9 cellular contexts compared by ENCODE assay signal in genomic region chr1:155009221-155009711, GRCh38. TPM values are rescaled to one million over a fixed set of nuclear protein-coding genes. Genes with fewer than 3 reads are reported as not detected.
DNase-seq lines count a peak whose midpoint lies in the region; ATAC-seq and TF ChIP-seq lines count a peak whose summit lies in the region.
"Had no signal": no experiment of that assay in that cellular context is flagged by ENCODE, and none has a peak within 500 bp of the region (broad histone marks: within the 10 kb centered on the region; RNA-seq: fewer than 3 reads in every experiment).

No MANE protein-coding gene starts in this region.

- peak overlapping the region; percentile 59 for H3K4me3 ChIP-seq in coronary artery

- H3K27me3 Mint-ChIP-seq in T-cell: no peaks in the 10 kb centered on the region
- H3K27me3 Mint-ChIP-seq in naive B cell: no peaks in the 10 kb centered on the region

- H3K4me1 Mint-ChIP-seq in T-cell (peaks cover 80 to 91% (median 85%) of the 10 kb centered on the region in 3 donors), naive B cell (peaks cover 66 to 94% (median 83%) of the 10 kb centered on the region in 3 donors)

- no peaks in the 10 kb centered on the region for H3K9me3 Mint-ChIP-seq in T-cell
- H3K9me3 Mint-ChIP-seq in naive B cell: no peaks in the 10 kb centered on the region

- DNase-seq in T-cell (no peak), coronary artery (ENCODE audit: low spot score) (no peak), naive B cell (no peak), globus pallidus (ENCODE audit: low spot score) (no peak), omental fat pad (ENCODE audit: low spot score) (no peak), OCI-M1 (lab: John Stamatoyannopoulos, UW) (no peak), dedifferentiated amniotic fluid mesenchymal stem cell (ENCODE audit: extremely low spot score) (no peak)
- DNase-seq: central memory CD4-positive, alpha-beta T cell had no signal

- H3K27ac Mint-ChIP-seq in T-cell (peak overlapping the region; percentile 91 to 95), naive B cell (peak overlapping the region in 2 of 6 donors; percentile 80 to 90)

- ATAC-seq in T-cell (replicated peaks in 1 of 4): no peak
- no peak for ATAC-seq in naive B cell (ENCODE audit: low read depth in 2 of 2)
- ATAC-seq in omental fat pad (ENCODE audit: low FRiP score): no peak

- TF ChIP-seq CTCF in 22Rv1 (IDR thresholded peaks at IDR 0.05): no peak
- TF ChIP-seq CTCF in coronary artery (IDR thresholded peaks at IDR 0.05): no peak
- TF ChIP-seq CTCF in omental fat pad (IDR thresholded peaks at IDR 0.05): no peak

- H3K4me3 Mint-ChIP-seq in T-cell: peak overlapping the region; percentile 74 to 89 (median 83)
- peak overlapping the region in 6 of 8 donors; percentile 17 to 87 (median 48) for H3K4me3 Mint-ChIP-seq in naive B cell

- H3K27ac ChIP-seq in 22Rv1 (peak overlapping the region; percentile 98), coronary artery (peak overlapping the region in 1 of 2 donors; percentile 93)

- H3K36me3 Mint-ChIP-seq in T-cell (no peaks in the 10 kb centered on the region), naive B cell (no peaks in the 10 kb centered on the region)

- POLR2A ChIA-PET in T-cell (lab: Charles Lee): interaction anchor here in 1 of 2 donors (0.6 kb wide), 1 partner anchor 48 kb away, joined by 4 read pairs; no protein-coding TSS in a partner anchor

- CTCF ChIA-PET in T-cell (lab: Charles Lee): interaction anchor here in 1 of 2 donors (0.6 kb wide), 1 partner anchor 404 kb away, joined by 3 read pairs; no protein-coding TSS in a partner anchor

RNA-seq across cellular contexts. Expression of gene ZBTB7B, which starts 6.7 kb away (rescaled TPM):
- 10 to 100 TPM; 39.6 to 68.4 (median 51.7) TPM for total RNA-seq in T-cell
- 1 to 10 TPM in 5 of 6 donors, not detected in 1; 2.2 to 5.5 (median 2.7) TPM for polyA plus RNA-seq in naive B cell (ENCODE audit: low read depth in 6 of 6)
- 10 to 100 TPM; 38.6 to 66.4 (median 49.2) TPM for total RNA-seq in omental fat pad

RNA-seq across cellular contexts. Expression of gene LENEP, which starts 15.9 kb away (rescaled TPM):
- 1 to 10 TPM in 3 of 5 donors, not detected in 2; 1.3 to 3.0 (median 1.6) TPM for total RNA-seq in T-cell
- polyA plus RNA-seq in naive B cell (ENCODE audit: low read depth in 6 of 6): not detected
- total RNA-seq in omental fat pad: not detected

RNA-seq across cellular contexts. Expression of gene DCST2, which starts 24.3 kb away (rescaled TPM):
- 1 to 10 TPM; 1.1 to 2.6 (median 1.6) TPM for total RNA-seq in T-cell
- not detected for polyA plus RNA-seq in naive B cell (ENCODE audit: low read depth in 6 of 6)
- total RNA-seq in omental fat pad: under 1 TPM in 3 of 4 donors, not detected in 1; 0.36 to 0.79 (median 0.38) TPM

RNA-seq across cellular contexts. Expression of gene DCST1, which starts 24.4 kb away (rescaled TPM):
- under 1 TPM in 3 of 5 donors, not detected in 2; 0.30 to 0.58 (median 0.54) TPM for total RNA-seq in T-cell
- polyA plus RNA-seq in naive B cell (ENCODE audit: low read depth in 6 of 6): not detected
- not detected for total RNA-seq in omental fat pad

RNA-seq across cellular contexts. Expression of gene FLAD1, which starts 26.1 kb away (rescaled TPM):
- total RNA-seq in T-cell (10 to 100 TPM; 32.8 to 64.3 (median 53.4) TPM), omental fat pad (10 to 100 TPM; 26.8 to 43.8 (median 30.9) TPM)
- 10 to 100 TPM; 37.0 to 57.0 (median 49.4) TPM for polyA plus RNA-seq in naive B cell (ENCODE audit: low read depth in 6 of 6)
